1 cellular context compared by ENCODE assay signal in the genomic region with DNA sequence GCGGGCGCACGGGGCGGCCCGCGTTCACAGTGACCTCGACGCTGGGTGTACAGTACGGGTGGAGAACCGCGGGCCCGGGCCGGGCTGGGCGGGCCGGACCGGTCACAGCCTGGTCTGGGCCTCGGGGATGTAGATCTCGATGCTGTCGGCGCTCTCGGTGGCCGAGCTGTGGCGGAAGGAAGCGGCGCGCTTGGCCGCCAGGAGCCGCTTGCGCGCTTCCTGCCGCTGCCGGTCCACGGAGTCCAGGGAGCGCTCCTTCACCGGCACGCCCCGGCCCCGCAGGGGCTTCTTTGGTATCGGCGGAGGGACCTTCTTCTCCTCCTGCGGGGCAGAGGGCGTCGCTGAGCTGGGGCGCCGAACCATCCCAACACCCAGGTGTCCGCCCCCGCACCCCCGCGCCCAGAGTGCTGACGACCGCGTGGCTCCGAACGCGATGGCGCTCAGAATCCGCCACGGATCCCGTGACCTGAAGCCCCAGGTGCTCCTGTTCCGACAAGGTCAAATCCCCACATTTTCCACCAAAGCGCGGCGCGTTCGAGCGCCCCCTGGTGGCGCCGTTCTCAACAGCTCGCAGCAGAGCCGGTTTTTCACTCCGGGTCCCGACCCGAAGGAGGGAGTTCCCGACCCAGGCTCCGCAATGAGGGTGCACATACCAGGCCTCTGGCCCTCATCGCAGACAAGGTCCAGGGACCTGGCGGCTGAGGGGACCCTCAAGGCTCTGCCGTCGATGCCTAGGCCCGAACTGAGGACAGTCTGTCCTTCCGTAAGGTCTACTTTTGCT.
TF ChIP-seq lines count a peak whose summit lies in the region.

No MANE protein-coding gene starts in this region.

TF ChIP-seq in K562, 482 proteins besides CTCF, POLR2A, EP300 and RAD21 (continued from another document and continues in another):
- TF ChIP-seq TCFL5 (CRISPR knock-in tag; conservative IDR thresholded peaks at IDR 0.05): no peak
- no peak for TF ChIP-seq RBBP5 (IDR thresholded peaks at IDR 0.05; ENCODE audit: borderline replicate concordance, insufficient read depth, low read length, poor library complexity, severe bottlenecking)
- no peak for TF ChIP-seq ZNF589 (CRISPR knock-in tag; IDR thresholded peaks at IDR 0.05; ENCODE audit: low read depth)
- TF ChIP-seq, protein P1, sequence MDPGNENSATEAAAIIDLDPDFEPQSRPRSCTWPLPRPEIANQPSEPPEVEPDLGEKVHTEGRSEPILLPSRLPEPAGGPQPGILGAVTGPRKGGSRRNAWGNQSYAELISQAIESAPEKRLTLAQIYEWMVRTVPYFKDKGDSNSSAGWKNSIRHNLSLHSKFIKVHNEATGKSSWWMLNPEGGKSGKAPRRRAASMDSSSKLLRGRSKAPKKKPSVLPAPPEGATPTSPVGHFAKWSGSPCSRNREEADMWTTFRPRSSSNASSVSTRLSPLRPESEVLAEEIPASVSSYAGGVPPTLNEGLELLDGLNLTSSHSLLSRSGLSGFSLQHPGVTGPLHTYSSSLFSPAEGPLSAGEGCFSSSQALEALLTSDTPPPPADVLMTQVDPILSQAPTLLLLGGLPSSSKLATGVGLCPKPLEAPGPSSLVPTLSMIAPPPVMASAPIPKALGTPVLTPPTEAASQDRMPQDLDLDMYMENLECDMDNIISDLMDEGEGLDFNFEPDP (CRISPR knock-in tag; IDR thresholded peaks at IDR 0.05): no peak
- TF ChIP-seq, protein P2, sequence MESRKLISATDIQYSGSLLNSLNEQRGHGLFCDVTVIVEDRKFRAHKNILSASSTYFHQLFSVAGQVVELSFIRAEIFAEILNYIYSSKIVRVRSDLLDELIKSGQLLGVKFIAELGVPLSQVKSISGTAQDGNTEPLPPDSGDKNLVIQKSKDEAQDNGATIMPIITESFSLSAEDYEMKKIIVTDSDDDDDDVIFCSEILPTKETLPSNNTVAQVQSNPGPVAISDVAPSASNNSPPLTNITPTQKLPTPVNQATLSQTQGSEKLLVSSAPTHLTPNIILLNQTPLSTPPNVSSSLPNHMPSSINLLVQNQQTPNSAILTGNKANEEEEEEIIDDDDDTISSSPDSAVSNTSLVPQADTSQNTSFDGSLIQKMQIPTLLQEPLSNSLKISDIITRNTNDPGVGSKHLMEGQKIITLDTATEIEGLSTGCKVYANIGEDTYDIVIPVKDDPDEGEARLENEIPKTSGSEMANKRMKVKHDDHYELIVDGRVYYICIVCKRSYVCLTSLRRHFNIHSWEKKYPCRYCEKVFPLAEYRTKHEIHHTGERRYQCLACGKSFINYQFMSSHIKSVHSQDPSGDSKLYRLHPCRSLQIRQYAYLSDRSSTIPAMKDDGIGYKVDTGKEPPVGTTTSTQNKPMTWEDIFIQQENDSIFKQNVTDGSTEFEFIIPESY (CRISPR knock-in tag; IDR thresholded peaks at IDR 0.05): peak; percentile 97
- TF ChIP-seq ZNF668 (CRISPR knock-in tag; IDR thresholded peaks at IDR 0.05): no peak
- TF ChIP-seq, protein P3, sequence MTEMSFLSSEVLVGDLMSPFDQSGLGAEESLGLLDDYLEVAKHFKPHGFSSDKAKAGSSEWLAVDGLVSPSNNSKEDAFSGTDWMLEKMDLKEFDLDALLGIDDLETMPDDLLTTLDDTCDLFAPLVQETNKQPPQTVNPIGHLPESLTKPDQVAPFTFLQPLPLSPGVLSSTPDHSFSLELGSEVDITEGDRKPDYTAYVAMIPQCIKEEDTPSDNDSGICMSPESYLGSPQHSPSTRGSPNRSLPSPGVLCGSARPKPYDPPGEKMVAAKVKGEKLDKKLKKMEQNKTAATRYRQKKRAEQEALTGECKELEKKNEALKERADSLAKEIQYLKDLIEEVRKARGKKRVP (CRISPR knock-in tag; IDR thresholded peaks at IDR 0.05): no peak
- TF ChIP-seq, protein P4, sequence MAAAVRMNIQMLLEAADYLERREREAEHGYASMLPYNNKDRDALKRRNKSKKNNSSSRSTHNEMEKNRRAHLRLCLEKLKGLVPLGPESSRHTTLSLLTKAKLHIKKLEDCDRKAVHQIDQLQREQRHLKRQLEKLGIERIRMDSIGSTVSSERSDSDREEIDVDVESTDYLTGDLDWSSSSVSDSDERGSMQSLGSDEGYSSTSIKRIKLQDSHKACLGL (CRISPR knock-in tag; IDR thresholded peaks at IDR 0.05; ENCODE audit: borderline replicate concordance, poor library complexity, severe bottlenecking): no peak
- TF ChIP-seq NCOR1 (IDR thresholded peaks at IDR 0.05): no peak
- TF ChIP-seq ZNF143 (CRISPR knock-in tag; IDR thresholded peaks at IDR 0.05): no peak
- peak; percentile 91 for TF ChIP-seq L3MBTL2 (IDR thresholded peaks at IDR 0.05)
- TF ChIP-seq KLF13 (tag; IDR thresholded peaks at IDR 0.05; ENCODE audit: borderline replicate concordance, low read depth): no peak
- no peak for TF ChIP-seq RBM34 (IDR thresholded peaks at IDR 0.05; ENCODE audit: borderline replicate concordance, insufficient read depth, low read length)
- TF ChIP-seq CSDE1 (IDR thresholded peaks at IDR 0.05): no peak
- no peak for TF ChIP-seq ZNF431 (CRISPR knock-in tag; IDR thresholded peaks at IDR 0.05)
- TF ChIP-seq FOSL1 (tag; conservative IDR thresholded peaks at IDR 0.05): no peak
- no peak for TF ChIP-seq ZNF217 (CRISPR knock-in tag; IDR thresholded peaks at IDR 0.05)
- no peak for TF ChIP-seq ZNF695 (CRISPR knock-in tag; IDR thresholded peaks at IDR 0.05)
- TF ChIP-seq MIER1 (IDR thresholded peaks at IDR 0.05; ENCODE audit: low read depth): no peak
- TF ChIP-seq, protein P5, sequence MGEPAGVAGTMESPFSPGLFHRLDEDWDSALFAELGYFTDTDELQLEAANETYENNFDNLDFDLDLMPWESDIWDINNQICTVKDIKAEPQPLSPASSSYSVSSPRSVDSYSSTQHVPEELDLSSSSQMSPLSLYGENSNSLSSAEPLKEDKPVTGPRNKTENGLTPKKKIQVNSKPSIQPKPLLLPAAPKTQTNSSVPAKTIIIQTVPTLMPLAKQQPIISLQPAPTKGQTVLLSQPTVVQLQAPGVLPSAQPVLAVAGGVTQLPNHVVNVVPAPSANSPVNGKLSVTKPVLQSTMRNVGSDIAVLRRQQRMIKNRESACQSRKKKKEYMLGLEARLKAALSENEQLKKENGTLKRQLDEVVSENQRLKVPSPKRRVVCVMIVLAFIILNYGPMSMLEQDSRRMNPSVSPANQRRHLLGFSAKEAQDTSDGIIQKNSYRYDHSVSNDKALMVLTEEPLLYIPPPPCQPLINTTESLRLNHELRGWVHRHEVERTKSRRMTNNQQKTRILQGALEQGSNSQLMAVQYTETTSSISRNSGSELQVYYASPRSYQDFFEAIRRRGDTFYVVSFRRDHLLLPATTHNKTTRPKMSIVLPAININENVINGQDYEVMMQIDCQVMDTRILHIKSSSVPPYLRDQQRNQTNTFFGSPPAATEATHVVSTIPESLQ (CRISPR knock-in tag; IDR thresholded peaks at IDR 0.05): peak; percentile 39; the same call in 1 of the 2 replicates
- no peak for TF ChIP-seq POLR2AphosphoS2 (IDR thresholded peaks at IDR 0.05; ENCODE audit: low read length)
- no peak for TF ChIP-seq ZNF133 (CRISPR knock-in tag; IDR thresholded peaks at IDR 0.05)
- TF ChIP-seq, protein P6, sequence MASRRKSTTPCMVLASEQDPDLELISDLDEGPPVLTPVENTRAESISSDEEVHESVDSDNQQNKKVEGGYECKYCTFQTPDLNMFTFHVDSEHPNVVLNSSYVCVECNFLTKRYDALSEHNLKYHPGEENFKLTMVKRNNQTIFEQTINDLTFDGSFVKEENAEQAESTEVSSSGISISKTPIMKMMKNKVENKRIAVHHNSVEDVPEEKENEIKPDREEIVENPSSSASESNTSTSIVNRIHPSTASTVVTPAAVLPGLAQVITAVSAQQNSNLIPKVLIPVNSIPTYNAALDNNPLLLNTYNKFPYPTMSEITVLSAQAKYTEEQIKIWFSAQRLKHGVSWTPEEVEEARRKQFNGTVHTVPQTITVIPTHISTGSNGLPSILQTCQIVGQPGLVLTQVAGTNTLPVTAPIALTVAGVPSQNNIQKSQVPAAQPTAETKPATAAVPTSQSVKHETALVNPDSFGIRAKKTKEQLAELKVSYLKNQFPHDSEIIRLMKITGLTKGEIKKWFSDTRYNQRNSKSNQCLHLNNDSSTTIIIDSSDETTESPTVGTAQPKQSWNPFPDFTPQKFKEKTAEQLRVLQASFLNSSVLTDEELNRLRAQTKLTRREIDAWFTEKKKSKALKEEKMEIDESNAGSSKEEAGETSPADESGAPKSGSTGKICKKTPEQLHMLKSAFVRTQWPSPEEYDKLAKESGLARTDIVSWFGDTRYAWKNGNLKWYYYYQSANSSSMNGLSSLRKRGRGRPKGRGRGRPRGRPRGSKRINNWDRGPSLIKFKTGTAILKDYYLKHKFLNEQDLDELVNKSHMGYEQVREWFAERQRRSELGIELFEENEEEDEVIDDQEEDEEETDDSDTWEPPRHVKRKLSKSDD (conservative IDR thresholded peaks at IDR 0.05; ENCODE audit: low read length): no peak
- no peak for TF ChIP-seq SIX5 (IDR thresholded peaks at IDR 0.05; ENCODE audit: borderline replicate concordance in 1 of 2, insufficient read depth in 1 of 2, low read depth in 1 of 2, low read length in 2 of 2)
- TF ChIP-seq TAF1 (IDR thresholded peaks at IDR 0.05; ENCODE audit: control insufficient read depth, extremely low read depth, insufficient read depth, low read length, severe bottlenecking): no peak
- no peak for TF ChIP-seq ZBTB8A (IDR thresholded peaks at IDR 0.05; ENCODE audit: partially characterized antibody)
- TF ChIP-seq, protein P7, sequence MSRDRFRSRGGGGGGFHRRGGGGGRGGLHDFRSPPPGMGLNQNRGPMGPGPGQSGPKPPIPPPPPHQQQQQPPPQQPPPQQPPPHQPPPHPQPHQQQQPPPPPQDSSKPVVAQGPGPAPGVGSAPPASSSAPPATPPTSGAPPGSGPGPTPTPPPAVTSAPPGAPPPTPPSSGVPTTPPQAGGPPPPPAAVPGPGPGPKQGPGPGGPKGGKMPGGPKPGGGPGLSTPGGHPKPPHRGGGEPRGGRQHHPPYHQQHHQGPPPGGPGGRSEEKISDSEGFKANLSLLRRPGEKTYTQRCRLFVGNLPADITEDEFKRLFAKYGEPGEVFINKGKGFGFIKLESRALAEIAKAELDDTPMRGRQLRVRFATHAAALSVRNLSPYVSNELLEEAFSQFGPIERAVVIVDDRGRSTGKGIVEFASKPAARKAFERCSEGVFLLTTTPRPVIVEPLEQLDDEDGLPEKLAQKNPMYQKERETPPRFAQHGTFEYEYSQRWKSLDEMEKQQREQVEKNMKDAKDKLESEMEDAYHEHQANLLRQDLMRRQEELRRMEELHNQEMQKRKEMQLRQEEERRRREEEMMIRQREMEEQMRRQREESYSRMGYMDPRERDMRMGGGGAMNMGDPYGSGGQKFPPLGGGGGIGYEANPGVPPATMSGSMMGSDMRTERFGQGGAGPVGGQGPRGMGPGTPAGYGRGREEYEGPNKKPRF (IDR thresholded peaks at IDR 0.05; ENCODE audit: low read depth, low read length): no peak
- no peak for TF ChIP-seq BRCA1 (IDR thresholded peaks at IDR 0.05)
- TF ChIP-seq BRCA1 (CRISPR knock-in tag; IDR thresholded peaks at IDR 0.05): no peak
- no peak for TF ChIP-seq NFIX (CRISPR knock-in tag; IDR thresholded peaks at IDR 0.05; ENCODE audit: low read depth)
- no peak for TF ChIP-seq ZNF75A (CRISPR knock-in tag; IDR thresholded peaks at IDR 0.05)
- TF ChIP-seq, protein P8, sequence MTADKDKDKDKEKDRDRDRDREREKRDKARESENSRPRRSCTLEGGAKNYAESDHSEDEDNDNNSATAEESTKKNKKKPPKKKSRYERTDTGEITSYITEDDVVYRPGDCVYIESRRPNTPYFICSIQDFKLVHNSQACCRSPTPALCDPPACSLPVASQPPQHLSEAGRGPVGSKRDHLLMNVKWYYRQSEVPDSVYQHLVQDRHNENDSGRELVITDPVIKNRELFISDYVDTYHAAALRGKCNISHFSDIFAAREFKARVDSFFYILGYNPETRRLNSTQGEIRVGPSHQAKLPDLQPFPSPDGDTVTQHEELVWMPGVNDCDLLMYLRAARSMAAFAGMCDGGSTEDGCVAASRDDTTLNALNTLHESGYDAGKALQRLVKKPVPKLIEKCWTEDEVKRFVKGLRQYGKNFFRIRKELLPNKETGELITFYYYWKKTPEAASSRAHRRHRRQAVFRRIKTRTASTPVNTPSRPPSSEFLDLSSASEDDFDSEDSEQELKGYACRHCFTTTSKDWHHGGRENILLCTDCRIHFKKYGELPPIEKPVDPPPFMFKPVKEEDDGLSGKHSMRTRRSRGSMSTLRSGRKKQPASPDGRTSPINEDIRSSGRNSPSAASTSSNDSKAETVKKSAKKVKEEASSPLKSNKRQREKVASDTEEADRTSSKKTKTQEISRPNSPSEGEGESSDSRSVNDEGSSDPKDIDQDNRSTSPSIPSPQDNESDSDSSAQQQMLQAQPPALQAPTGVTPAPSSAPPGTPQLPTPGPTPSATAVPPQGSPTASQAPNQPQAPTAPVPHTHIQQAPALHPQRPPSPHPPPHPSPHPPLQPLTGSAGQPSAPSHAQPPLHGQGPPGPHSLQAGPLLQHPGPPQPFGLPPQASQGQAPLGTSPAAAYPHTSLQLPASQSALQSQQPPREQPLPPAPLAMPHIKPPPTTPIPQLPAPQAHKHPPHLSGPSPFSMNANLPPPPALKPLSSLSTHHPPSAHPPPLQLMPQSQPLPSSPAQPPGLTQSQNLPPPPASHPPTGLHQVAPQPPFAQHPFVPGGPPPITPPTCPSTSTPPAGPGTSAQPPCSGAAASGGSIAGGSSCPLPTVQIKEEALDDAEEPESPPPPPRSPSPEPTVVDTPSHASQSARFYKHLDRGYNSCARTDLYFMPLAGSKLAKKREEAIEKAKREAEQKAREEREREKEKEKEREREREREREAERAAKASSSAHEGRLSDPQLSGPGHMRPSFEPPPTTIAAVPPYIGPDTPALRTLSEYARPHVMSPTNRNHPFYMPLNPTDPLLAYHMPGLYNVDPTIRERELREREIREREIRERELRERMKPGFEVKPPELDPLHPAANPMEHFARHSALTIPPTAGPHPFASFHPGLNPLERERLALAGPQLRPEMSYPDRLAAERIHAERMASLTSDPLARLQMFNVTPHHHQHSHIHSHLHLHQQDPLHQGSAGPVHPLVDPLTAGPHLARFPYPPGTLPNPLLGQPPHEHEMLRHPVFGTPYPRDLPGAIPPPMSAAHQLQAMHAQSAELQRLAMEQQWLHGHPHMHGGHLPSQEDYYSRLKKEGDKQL (CRISPR knock-in tag; IDR thresholded peaks at IDR 0.05; ENCODE audit: borderline replicate concordance): no peak
- no peak for TF ChIP-seq JUNB (CRISPR knock-in tag; conservative IDR thresholded peaks at IDR 0.05)
- peak; percentile 77 for TF ChIP-seq BHLHE40 (IDR thresholded peaks at IDR 0.05; ENCODE audit: low read length)
- TF ChIP-seq CREBBP (IDR thresholded peaks at IDR 0.05; ENCODE audit: low read depth, low read length): no peak
- TF ChIP-seq PHF21A (IDR thresholded peaks at IDR 0.05; ENCODE audit: borderline replicate concordance, low read depth): no peak
- no peak for TF ChIP-seq ZNF384 (IDR thresholded peaks at IDR 0.05; ENCODE audit: low read depth, low read length)
- TF ChIP-seq, protein P9, sequence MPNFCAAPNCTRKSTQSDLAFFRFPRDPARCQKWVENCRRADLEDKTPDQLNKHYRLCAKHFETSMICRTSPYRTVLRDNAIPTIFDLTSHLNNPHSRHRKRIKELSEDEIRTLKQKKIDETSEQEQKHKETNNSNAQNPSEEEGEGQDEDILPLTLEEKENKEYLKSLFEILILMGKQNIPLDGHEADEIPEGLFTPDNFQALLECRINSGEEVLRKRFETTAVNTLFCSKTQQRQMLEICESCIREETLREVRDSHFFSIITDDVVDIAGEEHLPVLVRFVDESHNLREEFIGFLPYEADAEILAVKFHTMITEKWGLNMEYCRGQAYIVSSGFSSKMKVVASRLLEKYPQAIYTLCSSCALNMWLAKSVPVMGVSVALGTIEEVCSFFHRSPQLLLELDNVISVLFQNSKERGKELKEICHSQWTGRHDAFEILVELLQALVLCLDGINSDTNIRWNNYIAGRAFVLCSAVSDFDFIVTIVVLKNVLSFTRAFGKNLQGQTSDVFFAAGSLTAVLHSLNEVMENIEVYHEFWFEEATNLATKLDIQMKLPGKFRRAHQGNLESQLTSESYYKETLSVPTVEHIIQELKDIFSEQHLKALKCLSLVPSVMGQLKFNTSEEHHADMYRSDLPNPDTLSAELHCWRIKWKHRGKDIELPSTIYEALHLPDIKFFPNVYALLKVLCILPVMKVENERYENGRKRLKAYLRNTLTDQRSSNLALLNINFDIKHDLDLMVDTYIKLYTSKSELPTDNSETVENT (CRISPR knock-in tag; IDR thresholded peaks at IDR 0.05): no peak
- no peak for TF ChIP-seq THRAP3 (IDR thresholded peaks at IDR 0.05; ENCODE audit: borderline replicate concordance)
